8 cellular contexts compared by ENCODE assay signal in genomic region chr6:127420558-127420957, GRCh38. TPM values are rescaled to one million over a fixed set of nuclear protein-coding genes. Genes with fewer than 3 reads are reported as not detected.
A peak's percentile ranks its signal among the peaks of the same experiment; 100 is the strongest.
DNase-seq lines count a peak whose midpoint lies in the region; ATAC-seq and TF ChIP-seq lines count a peak whose summit lies in the region.

No MANE protein-coding gene starts in this region.

- H4K8ac ChIP-seq in H9 (replicated peaks; ENCODE audit: insufficient read length, low read depth, low read length) = no peak overlapping the region

- no peaks in the 10 kb centered on the region for H3K36me3 Mint-ChIP-seq in H9 (ENCODE audit: insufficient read depth in 1 of 3, low read depth in 3 of 3)

- H2AK5ac ChIP-seq in H9 (ENCODE audit: insufficient read length, low read length) = no peak overlapping the region

- peaks cover 10% of the 10 kb centered on the region in 2 experiments for H3K4me1 Mint-ChIP-seq in H9

- intact Hi-C loops in heart right ventricle (cut with DNase I) = loop anchor here in 3 of 10 donors (5.0 to 10.0 kb wide), 2 partner anchors 116 to 118 kb away; no protein-coding TSS in a partner anchor

- no peaks in the 10 kb centered on the region for H3K79me1 ChIP-seq in H9 (ENCODE audit: insufficient read depth, low read depth, low read length, poor library complexity, severe bottlenecking)

- WGBS in H9 (ENCODE audit: extremely low coverage, insufficient read length, low lambda C conversion rate) = no CpG with 5 or more reads among the region's 2 CpGs
- 5 to 6% methylated on average over 2 of the region's 2 CpGs for WGBS in heart right ventricle, 2 donors

- no peak overlapping the region for H3T11ph ChIP-seq in H9 (ENCODE audit: low read length)

- no peak overlapping the region for H3K18ac ChIP-seq in H9 (ENCODE audit: insufficient read length, low read depth, low read length)

- no peak overlapping the region for H3K56ac ChIP-seq in H9 (ENCODE audit: insufficient read length, low read depth, low read length)

- no peaks in the 10 kb centered on the region for H3K23me2 ChIP-seq in H9 (ENCODE audit: insufficient read length, low read depth, low read length, poor library complexity, severe bottlenecking)

- H3K4ac ChIP-seq in H9 (ENCODE audit: low read depth, low read length) = no peak overlapping the region

- H3K9ac ChIP-seq in H9 (ENCODE audit: extremely low read depth, insufficient read length, low read length) = no peak overlapping the region

- H4K91ac ChIP-seq in H9 (ENCODE audit: insufficient read length, low read depth, low read length) = no peak overlapping the region

- no peaks in the 10 kb centered on the region for H3K27me3 ChIP-seq in H9 (ENCODE audit: insufficient read depth, low read length)
- no peaks in the 10 kb centered on the region for H3K27me3 ChIP-seq in heart right ventricle

- no peak overlapping the region for H2AFZ ChIP-seq in H9 (ENCODE audit: low read length)

- H2BK15ac ChIP-seq in H9 (ENCODE audit: low read depth, low read length) = no peak overlapping the region

- TF ChIP-seq CTCF in GM12865 (IDR thresholded peaks at IDR 0.05; ENCODE audit: insufficient read depth, low read depth, low read length, missing control alignments) = peak; percentile 56
- TF ChIP-seq CTCF in H9 (conservative IDR thresholded peaks at IDR 0.05) = peak; percentile 76
- TF ChIP-seq CTCF in heart right ventricle (IDR thresholded peaks at IDR 0.05) = peak in 8 of 9 donors; percentile 31 to 64 (median 60)

- H3K79me2 ChIP-seq in H9 (ENCODE audit: insufficient read depth, low read length) = no peaks in the 10 kb centered on the region

- H3K9me3 ChIP-seq in H9 (ENCODE audit: control insufficient read depth, low read depth, low read length) = no peaks in the 10 kb centered on the region
- H3K9me3 ChIP-seq in heart right ventricle = no peaks in the 10 kb centered on the region

- no peaks in the 10 kb centered on the region for H4K20me1 ChIP-seq in H9 (ENCODE audit: control insufficient read depth, insufficient read depth, insufficient read length)

- no peak overlapping the region for H3K4me2 ChIP-seq in H9 (ENCODE audit: insufficient read depth, insufficient read length, low read length)

- no peak overlapping the region for H3K23ac ChIP-seq in H9 (ENCODE audit: insufficient read length, low read depth, low read length)

- H4K5ac ChIP-seq in H9 (ENCODE audit: insufficient read length, low read depth, low read length) = no peak overlapping the region

- no peaks in the 10 kb centered on the region for H3K4me1 ChIP-seq in H9 (ENCODE audit: insufficient read depth, low read length)
- peaks cover 0 to 15% (median 0%) of the 10 kb centered on the region in 9 donors for H3K4me1 ChIP-seq in heart right ventricle

- H2BK12ac ChIP-seq in H9 (ENCODE audit: insufficient read length, low read depth, low read length) = no peak overlapping the region

- H3K27me3 Mint-ChIP-seq in H9 (ENCODE audit: low read depth) = no peaks in the 10 kb centered on the region

- H3K9me3 Mint-ChIP-seq in H9 = no peaks in the 10 kb centered on the region

- H2BK20ac ChIP-seq in H9 (ENCODE audit: low read depth, low read length, poor library complexity, severe bottlenecking) = no peak overlapping the region

- no peaks in the 10 kb centered on the region for H3K36me3 ChIP-seq in heart right ventricle

- peak; percentile 62 to 97 (median 80) for ATAC-seq in heart right ventricle

- no peak overlapping the region for H2BK5ac ChIP-seq in H9 (ENCODE audit: insufficient read length, low read length)

- peak overlapping the region; percentile 50 to 91 (median 62); a peak in 6 of 7 replicates for H3K27ac Mint-ChIP-seq in H9

- H3K4me3 ChIP-seq in GM12865 (ENCODE audit: low read depth, low read length) = no peak overlapping the region
- H3K4me3 ChIP-seq in heart right ventricle = no peak overlapping the region
- H3K4me3 ChIP-seq in skeletal muscle cell (ENCODE audit: low read depth, low read length) = no peak overlapping the region

- no peak overlapping the region for H2BK120ac ChIP-seq in H9 (ENCODE audit: low read depth, low read length, poor library complexity, severe bottlenecking)

- no peak overlapping the region for H3K14ac ChIP-seq in H9 (ENCODE audit: insufficient read depth, low read length)

- no peak overlapping the region for H3K27ac ChIP-seq in H9 (ENCODE audit: insufficient read length, low read depth, low read length)
- H3K27ac ChIP-seq in heart right ventricle = peak overlapping the region in 1 of 10 donors; percentile 7

- peak; percentile 89 for DNase-seq in GM12865 (ENCODE audit: low read depth)
- DNase-seq in H9 = peak; percentile 82
- peak; percentile 97 for DNase-seq in LHCN-M2 (ENCODE audit: low read depth)
- peak; percentile 66 for DNase-seq in SKM-1 (lab: John Stamatoyannopoulos, UW; ENCODE audit: unreplicated experiment)
- peak; percentile 81 for DNase-seq in activated naive CD4-positive, alpha-beta T cell treated with anti-CD3 and anti-CD28 coated beads, Interleukin-2, amount 50 U/mL, for 16 hours
- peak in 1 of 2 donors; percentile 43 for DNase-seq in heart right ventricle
- DNase-seq in skeletal muscle cell (ENCODE audit: low read depth) = peak; percentile 83
- DNase-seq in NCI-H128 (lab: John Stamatoyannopoulos, UW; ENCODE audit: unreplicated experiment) = no peak

- H3K4me3 Mint-ChIP-seq in H9 = no peak overlapping the region

RNA-seq across cellular contexts. Expression of gene KIAA0408, which starts 38.6 kb away (rescaled TPM):
- total RNA-seq in H9 (2021) (3.1 and 4.7 TPM in 2 replicates), LHCN-M2 (2014; rRNA removed) (2.4 and 5.0 TPM in 2 replicates), heart right ventricle (1 to 10 TPM in 7 of 10 donors, under 1 TPM in 3; 0.27 to 3.2 (median 1.3) TPM)
- polyA plus RNA-seq in LHCN-M2 (2012) = 1.5 TPM
- polyA plus RNA-seq in heart right ventricle = 1 to 10 TPM in 1 of 2 donors, under 1 TPM in 1; 0.38 to 1.5 TPM
